ENCODE assay signal across 1 cellular context in the genomic region with DNA sequence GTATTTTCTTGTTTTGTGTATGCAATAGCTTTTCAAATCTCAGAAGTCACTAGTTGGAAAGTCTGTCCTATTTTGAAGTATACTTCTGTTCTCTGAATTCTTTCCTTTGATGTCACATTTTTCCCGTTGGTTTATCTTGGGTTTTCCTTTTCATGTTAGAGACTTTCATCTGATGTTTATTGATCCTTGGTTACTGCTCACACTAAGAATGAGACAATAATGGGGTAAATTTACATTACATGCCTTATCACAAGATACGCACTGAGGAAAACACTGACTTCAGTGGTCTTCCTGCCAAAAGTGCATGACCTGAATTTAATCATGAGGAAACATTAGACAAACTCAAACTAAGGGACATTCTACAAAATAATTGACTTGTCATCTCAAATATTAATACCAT.
TF ChIP-seq lines count a peak whose summit lies in the region.

No MANE protein-coding gene starts in this region.

TF ChIP-seq in HepG2, 621 proteins besides CTCF, POLR2A, EP300 and RAD21 (continued from another document and continues in another):
- TF ChIP-seq, protein P1, sequence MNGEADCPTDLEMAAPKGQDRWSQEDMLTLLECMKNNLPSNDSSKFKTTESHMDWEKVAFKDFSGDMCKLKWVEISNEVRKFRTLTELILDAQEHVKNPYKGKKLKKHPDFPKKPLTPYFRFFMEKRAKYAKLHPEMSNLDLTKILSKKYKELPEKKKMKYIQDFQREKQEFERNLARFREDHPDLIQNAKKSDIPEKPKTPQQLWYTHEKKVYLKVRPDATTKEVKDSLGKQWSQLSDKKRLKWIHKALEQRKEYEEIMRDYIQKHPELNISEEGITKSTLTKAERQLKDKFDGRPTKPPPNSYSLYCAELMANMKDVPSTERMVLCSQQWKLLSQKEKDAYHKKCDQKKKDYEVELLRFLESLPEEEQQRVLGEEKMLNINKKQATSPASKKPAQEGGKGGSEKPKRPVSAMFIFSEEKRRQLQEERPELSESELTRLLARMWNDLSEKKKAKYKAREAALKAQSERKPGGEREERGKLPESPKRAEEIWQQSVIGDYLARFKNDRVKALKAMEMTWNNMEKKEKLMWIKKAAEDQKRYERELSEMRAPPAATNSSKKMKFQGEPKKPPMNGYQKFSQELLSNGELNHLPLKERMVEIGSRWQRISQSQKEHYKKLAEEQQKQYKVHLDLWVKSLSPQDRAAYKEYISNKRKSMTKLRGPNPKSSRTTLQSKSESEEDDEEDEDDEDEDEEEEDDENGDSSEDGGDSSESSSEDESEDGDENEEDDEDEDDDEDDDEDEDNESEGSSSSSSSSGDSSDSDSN (CRISPR knock-in tag; IDR thresholded peaks at IDR 0.05), result no peak
- TF ChIP-seq, protein P2, sequence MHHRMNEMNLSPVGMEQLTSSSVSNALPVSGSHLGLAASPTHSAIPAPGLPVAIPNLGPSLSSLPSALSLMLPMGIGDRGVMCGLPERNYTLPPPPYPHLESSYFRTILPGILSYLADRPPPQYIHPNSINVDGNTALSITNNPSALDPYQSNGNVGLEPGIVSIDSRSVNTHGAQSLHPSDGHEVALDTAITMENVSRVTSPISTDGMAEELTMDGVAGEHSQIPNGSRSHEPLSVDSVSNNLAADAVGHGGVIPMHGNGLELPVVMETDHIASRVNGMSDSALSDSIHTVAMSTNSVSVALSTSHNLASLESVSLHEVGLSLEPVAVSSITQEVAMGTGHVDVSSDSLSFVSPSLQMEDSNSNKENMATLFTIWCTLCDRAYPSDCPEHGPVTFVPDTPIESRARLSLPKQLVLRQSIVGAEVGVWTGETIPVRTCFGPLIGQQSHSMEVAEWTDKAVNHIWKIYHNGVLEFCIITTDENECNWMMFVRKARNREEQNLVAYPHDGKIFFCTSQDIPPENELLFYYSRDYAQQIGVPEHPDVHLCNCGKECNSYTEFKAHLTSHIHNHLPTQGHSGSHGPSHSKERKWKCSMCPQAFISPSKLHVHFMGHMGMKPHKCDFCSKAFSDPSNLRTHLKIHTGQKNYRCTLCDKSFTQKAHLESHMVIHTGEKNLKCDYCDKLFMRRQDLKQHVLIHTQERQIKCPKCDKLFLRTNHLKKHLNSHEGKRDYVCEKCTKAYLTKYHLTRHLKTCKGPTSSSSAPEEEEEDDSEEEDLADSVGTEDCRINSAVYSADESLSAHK (CRISPR knock-in tag; IDR thresholded peaks at IDR 0.05; ENCODE audit: borderline replicate concordance), result no peak
- TF ChIP-seq STAT5B (CRISPR knock-in tag; IDR thresholded peaks at IDR 0.05), result no peak
- TF ChIP-seq ZNF335 (CRISPR knock-in tag; IDR thresholded peaks at IDR 0.05), result no peak
- TF ChIP-seq, protein P3, sequence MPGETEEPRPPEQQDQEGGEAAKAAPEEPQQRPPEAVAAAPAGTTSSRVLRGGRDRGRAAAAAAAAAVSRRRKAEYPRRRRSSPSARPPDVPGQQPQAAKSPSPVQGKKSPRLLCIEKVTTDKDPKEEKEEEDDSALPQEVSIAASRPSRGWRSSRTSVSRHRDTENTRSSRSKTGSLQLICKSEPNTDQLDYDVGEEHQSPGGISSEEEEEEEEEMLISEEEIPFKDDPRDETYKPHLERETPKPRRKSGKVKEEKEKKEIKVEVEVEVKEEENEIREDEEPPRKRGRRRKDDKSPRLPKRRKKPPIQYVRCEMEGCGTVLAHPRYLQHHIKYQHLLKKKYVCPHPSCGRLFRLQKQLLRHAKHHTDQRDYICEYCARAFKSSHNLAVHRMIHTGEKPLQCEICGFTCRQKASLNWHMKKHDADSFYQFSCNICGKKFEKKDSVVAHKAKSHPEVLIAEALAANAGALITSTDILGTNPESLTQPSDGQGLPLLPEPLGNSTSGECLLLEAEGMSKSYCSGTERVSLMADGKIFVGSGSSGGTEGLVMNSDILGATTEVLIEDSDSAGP (CRISPR knock-in tag; IDR thresholded peaks at IDR 0.05; ENCODE audit: borderline replicate concordance), result no peak
- peak; percentile 85; the same call in 1 of the 2 replicates for TF ChIP-seq NCOR1 (IDR thresholded peaks at IDR 0.05; ENCODE audit: borderline replicate concordance, low read length)
- TF ChIP-seq TARDBP (CRISPR knock-in tag; IDR thresholded peaks at IDR 0.05), result 0 out of 2 replicates have a peak, but pooled peaks have one; percentile 44
- TF ChIP-seq ZNF296 (CRISPR knock-in tag; conservative IDR thresholded peaks at IDR 0.05), result no peak
- TF ChIP-seq ZNF263 (CRISPR knock-in tag; IDR thresholded peaks at IDR 0.05), result no peak
- TF ChIP-seq, protein P4, sequence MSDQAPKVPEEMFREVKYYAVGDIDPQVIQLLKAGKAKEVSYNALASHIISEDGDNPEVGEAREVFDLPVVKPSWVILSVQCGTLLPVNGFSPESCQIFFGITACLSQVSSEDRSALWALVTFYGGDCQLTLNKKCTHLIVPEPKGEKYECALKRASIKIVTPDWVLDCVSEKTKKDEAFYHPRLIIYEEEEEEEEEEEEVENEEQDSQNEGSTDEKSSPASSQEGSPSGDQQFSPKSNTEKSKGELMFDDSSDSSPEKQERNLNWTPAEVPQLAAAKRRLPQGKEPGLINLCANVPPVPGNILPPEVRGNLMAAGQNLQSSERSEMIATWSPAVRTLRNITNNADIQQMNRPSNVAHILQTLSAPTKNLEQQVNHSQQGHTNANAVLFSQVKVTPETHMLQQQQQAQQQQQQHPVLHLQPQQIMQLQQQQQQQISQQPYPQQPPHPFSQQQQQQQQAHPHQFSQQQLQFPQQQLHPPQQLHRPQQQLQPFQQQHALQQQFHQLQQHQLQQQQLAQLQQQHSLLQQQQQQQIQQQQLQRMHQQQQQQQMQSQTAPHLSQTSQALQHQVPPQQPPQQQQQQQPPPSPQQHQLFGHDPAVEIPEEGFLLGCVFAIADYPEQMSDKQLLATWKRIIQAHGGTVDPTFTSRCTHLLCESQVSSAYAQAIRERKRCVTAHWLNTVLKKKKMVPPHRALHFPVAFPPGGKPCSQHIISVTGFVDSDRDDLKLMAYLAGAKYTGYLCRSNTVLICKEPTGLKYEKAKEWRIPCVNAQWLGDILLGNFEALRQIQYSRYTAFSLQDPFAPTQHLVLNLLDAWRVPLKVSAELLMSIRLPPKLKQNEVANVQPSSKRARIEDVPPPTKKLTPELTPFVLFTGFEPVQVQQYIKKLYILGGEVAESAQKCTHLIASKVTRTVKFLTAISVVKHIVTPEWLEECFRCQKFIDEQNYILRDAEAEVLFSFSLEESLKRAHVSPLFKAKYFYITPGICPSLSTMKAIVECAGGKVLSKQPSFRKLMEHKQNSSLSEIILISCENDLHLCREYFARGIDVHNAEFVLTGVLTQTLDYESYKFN (CRISPR knock-in tag; conservative IDR thresholded peaks at IDR 0.05), result peak; percentile 85
- peak; percentile 98 for TF ChIP-seq HMG20B (CRISPR knock-in tag; conservative IDR thresholded peaks at IDR 0.05)
- no peak for TF ChIP-seq SRSF1 (optimal IDR thresholded peaks at IDR 0.05; ENCODE audit: low read depth, low read length)
- no peak for TF ChIP-seq NR3C1 (CRISPR knock-in tag; IDR thresholded peaks at IDR 0.05)
- TF ChIP-seq NR2F1 (CRISPR knock-in tag; IDR thresholded peaks at IDR 0.05), result peak in 1 of 2 experiments; percentile 63; a peak in 2 of 4 replicates
- TF ChIP-seq, protein P5, sequence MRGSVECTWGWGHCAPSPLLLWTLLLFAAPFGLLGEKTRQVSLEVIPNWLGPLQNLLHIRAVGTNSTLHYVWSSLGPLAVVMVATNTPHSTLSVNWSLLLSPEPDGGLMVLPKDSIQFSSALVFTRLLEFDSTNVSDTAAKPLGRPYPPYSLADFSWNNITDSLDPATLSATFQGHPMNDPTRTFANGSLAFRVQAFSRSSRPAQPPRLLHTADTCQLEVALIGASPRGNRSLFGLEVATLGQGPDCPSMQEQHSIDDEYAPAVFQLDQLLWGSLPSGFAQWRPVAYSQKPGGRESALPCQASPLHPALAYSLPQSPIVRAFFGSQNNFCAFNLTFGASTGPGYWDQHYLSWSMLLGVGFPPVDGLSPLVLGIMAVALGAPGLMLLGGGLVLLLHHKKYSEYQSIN (CRISPR knock-in tag; IDR thresholded peaks at IDR 0.05; ENCODE audit: borderline replicate concordance), result no peak
- peak; percentile 49; the same call in 1 of the 2 replicates for TF ChIP-seq THAP11 (CRISPR knock-in tag; IDR thresholded peaks at IDR 0.05)
- peak; percentile 66; the same call in 1 of the 2 replicates for TF ChIP-seq ETV5 (CRISPR knock-in tag; IDR thresholded peaks at IDR 0.05; ENCODE audit: borderline replicate concordance)
- TF ChIP-seq ARNTL (CRISPR knock-in tag; IDR thresholded peaks at IDR 0.05), result no peak
- 0 out of 2 replicates have a peak, but pooled peaks have one; percentile 63 for TF ChIP-seq ZKSCAN8 (CRISPR knock-in tag; IDR thresholded peaks at IDR 0.05; ENCODE audit: borderline replicate concordance)
- no peak for TF ChIP-seq ZNF136 (CRISPR knock-in tag; IDR thresholded peaks at IDR 0.05; ENCODE audit: low read depth)
- no peak for TF ChIP-seq SOX6 (IDR thresholded peaks at IDR 0.05)
- TF ChIP-seq SOX6 (CRISPR knock-in tag; IDR thresholded peaks at IDR 0.05), result peak; percentile 93
- TF ChIP-seq RCOR2 (CRISPR knock-in tag; IDR thresholded peaks at IDR 0.05), result peak; percentile 83
- TF ChIP-seq, protein P6, sequence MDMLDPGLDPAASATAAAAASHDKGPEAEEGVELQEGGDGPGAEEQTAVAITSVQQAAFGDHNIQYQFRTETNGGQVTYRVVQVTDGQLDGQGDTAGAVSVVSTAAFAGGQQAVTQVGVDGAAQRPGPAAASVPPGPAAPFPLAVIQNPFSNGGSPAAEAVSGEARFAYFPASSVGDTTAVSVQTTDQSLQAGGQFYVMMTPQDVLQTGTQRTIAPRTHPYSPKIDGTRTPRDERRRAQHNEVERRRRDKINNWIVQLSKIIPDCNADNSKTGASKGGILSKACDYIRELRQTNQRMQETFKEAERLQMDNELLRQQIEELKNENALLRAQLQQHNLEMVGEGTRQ (IDR thresholded peaks at IDR 0.05; ENCODE audit: low read depth, low read length), result no peak
- TF ChIP-seq, protein P6 (CRISPR knock-in tag; IDR thresholded peaks at IDR 0.05; ENCODE audit: borderline replicate concordance), result no peak
- 0 out of 2 replicates have a peak, but pooled peaks have one; percentile 17 for TF ChIP-seq ZNF792 (CRISPR knock-in tag; IDR thresholded peaks at IDR 0.05)
- TF ChIP-seq, protein P7, sequence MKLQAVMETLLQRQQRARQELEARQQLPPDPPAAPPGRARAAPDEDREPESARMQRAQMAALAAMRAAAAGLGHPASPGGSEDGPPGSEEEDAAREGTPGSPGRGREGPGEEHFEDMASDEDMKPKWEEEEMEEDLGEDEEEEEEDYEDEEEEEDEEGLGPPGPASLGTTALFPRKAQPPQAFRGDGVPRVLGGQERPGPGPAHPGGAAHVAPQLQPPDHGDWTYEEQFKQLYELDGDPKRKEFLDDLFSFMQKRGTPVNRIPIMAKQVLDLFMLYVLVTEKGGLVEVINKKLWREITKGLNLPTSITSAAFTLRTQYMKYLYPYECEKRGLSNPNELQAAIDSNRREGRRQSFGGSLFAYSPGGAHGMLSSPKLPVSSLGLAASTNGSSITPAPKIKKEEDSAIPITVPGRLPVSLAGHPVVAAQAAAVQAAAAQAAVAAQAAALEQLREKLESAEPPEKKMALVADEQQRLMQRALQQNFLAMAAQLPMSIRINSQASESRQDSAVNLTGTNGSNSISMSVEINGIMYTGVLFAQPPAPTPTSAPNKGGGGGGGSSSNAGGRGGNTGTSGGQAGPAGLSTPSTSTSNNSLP (IDR thresholded peaks at IDR 0.05; ENCODE audit: low read depth, low read length), result peak; percentile 85
- TF ChIP-seq FOXC1 (CRISPR knock-in tag; IDR thresholded peaks at IDR 0.05; ENCODE audit: borderline replicate concordance), result no peak
- TF ChIP-seq SOX13 (IDR thresholded peaks at IDR 0.05), result peak; percentile 90
- peak in 1 of 2 experiments; percentile 99; a peak in 2 of 4 replicates for TF ChIP-seq SOX13 (CRISPR knock-in tag; conservative IDR thresholded peaks at IDR 0.05 in 1 of 2, IDR thresholded peaks at IDR 0.05 in 1 of 2)
- TF ChIP-seq, protein P8, sequence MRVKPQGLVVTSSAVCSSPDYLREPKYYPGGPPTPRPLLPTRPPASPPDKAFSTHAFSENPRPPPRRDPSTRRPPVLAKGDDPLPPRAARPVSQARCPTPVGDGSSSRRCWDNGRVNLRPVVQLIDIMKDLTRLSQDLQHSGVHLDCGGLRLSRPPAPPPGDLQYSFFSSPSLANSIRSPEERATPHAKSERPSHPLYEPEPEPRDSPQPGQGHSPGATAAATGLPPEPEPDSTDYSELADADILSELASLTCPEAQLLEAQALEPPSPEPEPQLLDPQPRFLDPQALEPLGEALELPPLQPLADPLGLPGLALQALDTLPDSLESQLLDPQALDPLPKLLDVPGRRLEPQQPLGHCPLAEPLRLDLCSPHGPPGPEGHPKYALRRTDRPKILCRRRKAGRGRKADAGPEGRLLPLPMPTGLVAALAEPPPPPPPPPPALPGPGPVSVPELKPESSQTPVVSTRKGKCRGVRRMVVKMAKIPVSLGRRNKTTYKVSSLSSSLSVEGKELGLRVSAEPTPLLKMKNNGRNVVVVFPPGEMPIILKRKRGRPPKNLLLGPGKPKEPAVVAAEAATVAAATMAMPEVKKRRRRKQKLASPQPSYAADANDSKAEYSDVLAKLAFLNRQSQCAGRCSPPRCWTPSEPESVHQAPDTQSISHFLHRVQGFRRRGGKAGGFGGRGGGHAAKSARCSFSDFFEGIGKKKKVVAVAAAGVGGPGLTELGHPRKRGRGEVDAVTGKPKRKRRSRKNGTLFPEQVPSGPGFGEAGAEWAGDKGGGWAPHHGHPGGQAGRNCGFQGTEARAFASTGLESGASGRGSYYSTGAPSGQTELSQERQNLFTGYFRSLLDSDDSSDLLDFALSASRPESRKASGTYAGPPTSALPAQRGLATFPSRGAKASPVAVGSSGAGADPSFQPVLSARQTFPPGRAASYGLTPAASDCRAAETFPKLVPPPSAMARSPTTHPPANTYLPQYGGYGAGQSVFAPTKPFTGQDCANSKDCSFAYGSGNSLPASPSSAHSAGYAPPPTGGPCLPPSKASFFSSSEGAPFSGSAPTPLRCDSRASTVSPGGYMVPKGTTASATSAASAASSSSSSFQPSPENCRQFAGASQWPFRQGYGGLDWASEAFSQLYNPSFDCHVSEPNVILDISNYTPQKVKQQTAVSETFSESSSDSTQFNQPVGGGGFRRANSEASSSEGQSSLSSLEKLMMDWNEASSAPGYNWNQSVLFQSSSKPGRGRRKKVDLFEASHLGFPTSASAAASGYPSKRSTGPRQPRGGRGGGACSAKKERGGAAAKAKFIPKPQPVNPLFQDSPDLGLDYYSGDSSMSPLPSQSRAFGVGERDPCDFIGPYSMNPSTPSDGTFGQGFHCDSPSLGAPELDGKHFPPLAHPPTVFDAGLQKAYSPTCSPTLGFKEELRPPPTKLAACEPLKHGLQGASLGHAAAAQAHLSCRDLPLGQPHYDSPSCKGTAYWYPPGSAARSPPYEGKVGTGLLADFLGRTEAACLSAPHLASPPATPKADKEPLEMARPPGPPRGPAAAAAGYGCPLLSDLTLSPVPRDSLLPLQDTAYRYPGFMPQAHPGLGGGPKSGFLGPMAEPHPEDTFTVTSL (CRISPR knock-in tag; IDR thresholded peaks at IDR 0.05; ENCODE audit: borderline replicate concordance), result peak; percentile 92; the same call in 1 of the 2 replicates
- peak; percentile 12; the same call in 1 of the 2 replicates for TF ChIP-seq STAG1 (CRISPR knock-in tag; IDR thresholded peaks at IDR 0.05)
- TF ChIP-seq MED13 (CRISPR knock-in tag; IDR thresholded peaks at IDR 0.05), result peak; percentile 86
- TF ChIP-seq, protein P9, sequence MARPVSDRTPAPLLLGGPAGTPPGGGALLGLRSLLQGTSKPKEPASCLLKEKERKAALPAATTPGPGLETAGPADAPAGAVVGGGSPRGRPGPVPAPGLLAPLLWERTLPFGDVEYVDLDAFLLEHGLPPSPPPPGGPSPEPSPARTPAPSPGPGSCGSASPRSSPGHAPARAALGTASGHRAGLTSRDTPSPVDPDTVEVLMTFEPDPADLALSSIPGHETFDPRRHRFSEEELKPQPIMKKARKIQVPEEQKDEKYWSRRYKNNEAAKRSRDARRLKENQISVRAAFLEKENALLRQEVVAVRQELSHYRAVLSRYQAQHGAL (CRISPR knock-in tag; IDR thresholded peaks at IDR 0.05; ENCODE audit: not compliant biosample characterization), result no peak
